ENCODE assay signal across 31 cellular contexts in genomic region chr13:71580614-71581013, GRCh38.
A peak's percentile ranks its signal among the peaks of the same experiment; 100 is the strongest.
DNase-seq lines count a peak whose midpoint lies in the region; ATAC-seq and TF ChIP-seq lines count a peak whose summit lies in the region.
"Had no signal": no experiment of that assay in that cellular context is flagged by ENCODE, and none has a peak within 500 bp of the region (broad histone marks: within the 10 kb centered on the region; RNA-seq: fewer than 3 reads in every experiment).

No MANE protein-coding gene starts in this region.

- POLR2A ChIA-PET in SK-N-SH (lab: Yijun Ruan, JAX) = no interaction called here

- no peaks in the 10 kb centered on the region for H3F3A ChIP-seq in SK-N-SH (replicated peaks; ENCODE audit: insufficient read depth)

- no peak overlapping the region for H3K4me2 ChIP-seq in SK-N-SH
- H3K4me2 ChIP-seq: A549; BLaER1; BLaER1 treated with 17β-estradiol and CSF1 and Interleukin-3, amounts not matched to agents 10 nM and 100 nM had no signal

- no peak for TF ChIP-seq POLR2A in gastroesophageal sphincter (IDR thresholded peaks at IDR 0.05)

- H3K36me3 ChIP-seq in SK-N-SH (replicated peaks in 1 of 2; ENCODE audit: control insufficient read depth in 1 of 2, insufficient read depth in 2 of 2, low read length in 1 of 2) (no peaks in the 10 kb centered on the region), BE2C (no peaks in the 10 kb centered on the region), gastroesophageal sphincter (no peaks in the 10 kb centered on the region)
- H3K36me3 ChIP-seq: BLaER1; BLaER1 treated with 17β-estradiol and CSF1 and Interleukin-3, amounts not matched to agents 10 nM and 100 nM had no signal

- TF ChIP-seq CTCF in SK-N-SH (IDR thresholded peaks at IDR 0.05) (no peak), BE2C (IDR thresholded peaks at IDR 0.05; ENCODE audit: low read depth, low read length) (no peak), gastroesophageal sphincter (IDR thresholded peaks at IDR 0.05) (no peak)

- TF ChIP-seq EP300 in SK-N-SH (IDR thresholded peaks at IDR 0.05; ENCODE audit: borderline replicate concordance in 1 of 2, low read depth in 1 of 2, low read length in 1 of 2) (0 out of 4 replicates have a peak, but pooled peaks of 1 of the 2 experiments have one; percentile 14), gastroesophageal sphincter (IDR thresholded peaks at IDR 0.05) (no peak)

- H3K9me2 ChIP-seq in SK-N-SH = no peaks in the 10 kb centered on the region

- H3K79me2 ChIP-seq in SK-N-SH (ENCODE audit: insufficient read depth) = no peaks in the 10 kb centered on the region

- H3K27me3 ChIP-seq in SK-N-SH (ENCODE audit: insufficient read depth) = no peaks in the 10 kb centered on the region
- no peaks in the 10 kb centered on the region for H3K27me3 ChIP-seq in BE2C
- H3K27me3 ChIP-seq in gastroesophageal sphincter = no peaks in the 10 kb centered on the region
- H3K27me3 ChIP-seq: BLaER1; BLaER1 treated with 17β-estradiol and CSF1 and Interleukin-3, amounts not matched to agents 10 nM and 100 nM had no signal

- DNase-seq in DMS 273 (lab: John Stamatoyannopoulos, UW; ENCODE audit: unreplicated experiment) (peak; percentile 14), DMS 273 treated with DMSO at 0.1 percent for 48 hours (lab: John Stamatoyannopoulos, UW) (no peak), SK-N-SH (no peak), BE2C (peak; percentile 27), SK-N-DZ (ENCODE audit: low spot score) (peak; percentile 61)
- DNase-seq: 8988T; ACHN; AML-193; C1 segment of cervical spinal cord; Caco-2; Calu3; CD4-positive, alpha-beta memory T cell; CD4-positive, alpha-beta T cell; CD4-positive, CD25-positive, alpha-beta regulatory T cell; CD8-positive, alpha-beta memory T cell; CD8-positive, alpha-beta T cell; COR-L47; DMS153; DMS53; DMS79; DMS79 treated with DMSO at 0.1 percent for 48 hours; DND-41; EL had no signal

- no peak for TF ChIP-seq RAD21 in SK-N-SH (IDR thresholded peaks at IDR 0.05; ENCODE audit: low read length)

- H3K4me3 ChIP-seq in SK-N-SH (ENCODE audit: low read depth in 2 of 2, low read length in 1 of 2) = no peak overlapping the region
- H3K4me3 ChIP-seq in BE2C (ENCODE audit: low read depth, low read length) = no peak overlapping the region
- no peak overlapping the region for H3K4me3 ChIP-seq in gastroesophageal sphincter
- H3K4me3 ChIP-seq: A549; BLaER1; BLaER1 treated with 17β-estradiol and CSF1 and Interleukin-3, amounts not matched to agents 10 nM and 100 nM had no signal

- peak overlapping the region; percentile 29; the same call in 1 of the 2 replicates for H2AFZ ChIP-seq in SK-N-SH (ENCODE audit: low read depth)

- H3K4me1 ChIP-seq in SK-N-SH (ENCODE audit: control insufficient read depth in 1 of 2, insufficient read depth in 2 of 2, low read depth in 1 of 2, low read length in 1 of 2) (no peaks in the 10 kb centered on the region; a peak in 1 of 4 replicates), BE2C (peaks cover 8% of the 10 kb centered on the region), gastroesophageal sphincter (no peaks in the 10 kb centered on the region)
- H3K4me1 ChIP-seq: A549; BLaER1; BLaER1 treated with 17β-estradiol and CSF1 and Interleukin-3, amounts not matched to agents 10 nM and 100 nM; Caco-2 had no signal

- no peak overlapping the region for H3K9ac ChIP-seq in SK-N-SH
- H3K9ac ChIP-seq: BLaER1; BLaER1 treated with 17β-estradiol and CSF1 and Interleukin-3, amounts not matched to agents 10 nM and 100 nM had no signal

- H3K9me3 ChIP-seq in SK-N-SH (no peaks in the 10 kb centered on the region), BE2C (no peaks in the 10 kb centered on the region), gastroesophageal sphincter (no peaks in the 10 kb centered on the region)
- H3K9me3 ChIP-seq: A549; BLaER1; BLaER1 treated with 17β-estradiol and CSF1 and Interleukin-3, amounts not matched to agents 10 nM and 100 nM; Caco-2 had no signal

- CTCF ChIA-PET in SK-N-SH (lab: Yijun Ruan, JAX) = no interaction called here

- H3K27ac ChIP-seq in SK-N-SH (ENCODE audit: low read depth in 2 of 2, low read length in 1 of 2) = no peak overlapping the region
- H3K27ac ChIP-seq in gastroesophageal sphincter = no peak overlapping the region
- H3K27ac ChIP-seq: 22Rv1; A549; BLaER1; BLaER1 treated with 17β-estradiol and CSF1 and Interleukin-3, amounts not matched to agents 10 nM and 100 nM; C4-2B had no signal

- ATAC-seq in SK-N-SH treated with all-trans-retinoic acid at 6 μM for 48 hours (no peak), GM21381 (IDR thresholded peaks at IDR 0.05; ENCODE audit: unreplicated experiment) (no peak), gastroesophageal sphincter (no peak)
- ATAC-seq: A549; CD8-positive, alpha-beta T cell had no signal

- 58% methylated on average over 3 of the region's 3 CpGs for WGBS in SK-N-SH (ENCODE audit: low lambda C conversion rate)
- 70 to 93% methylated on average over 3 of the region's 3 CpGs for WGBS in gastroesophageal sphincter (ENCODE audit: low coverage in 1 of 2), 2 donors

- H4K20me1 ChIP-seq in SK-N-SH (ENCODE audit: insufficient read depth) = no peaks in the 10 kb centered on the region
- H4K20me1 ChIP-seq: BLaER1; BLaER1 treated with 17β-estradiol and CSF1 and Interleukin-3, amounts not matched to agents 10 nM and 100 nM had no signal

TF ChIP-seq in SK-N-SH, 30 proteins besides CTCF, POLR2A, EP300 and RAD21:
- no peak for TF ChIP-seq MAX (IDR thresholded peaks at IDR 0.05; ENCODE audit: low read depth)
- TF ChIP-seq GATA2 (CRISPR knock-in tag; IDR thresholded peaks at IDR 0.05) = peak; percentile 38; the same call in 1 of the 2 replicates
TF ChIP-seq in SK-N-SH: peak in this region for 1.

TF ChIP-seq in SK-N-SH treated with all-trans-retinoic acid at 6 μM for 48 hours, 23 proteins besides CTCF, POLR2A, EP300 and RAD21 (continues in another document):
- TF ChIP-seq TCF4 (CRISPR knock-in tag; IDR thresholded peaks at IDR 0.05; ENCODE audit: borderline replicate concordance) (no peak), TSHZ2 (CRISPR knock-in tag; IDR thresholded peaks at IDR 0.05) (no peak), ZFP3 (CRISPR knock-in tag; IDR thresholded peaks at IDR 0.05) (no peak), GLIS3 (CRISPR knock-in tag; IDR thresholded peaks at IDR 0.05) (no peak), PATZ1 (CRISPR knock-in tag; IDR thresholded peaks at IDR 0.05; ENCODE audit: borderline replicate concordance) (no peak), ZC3H10 (CRISPR knock-in tag; IDR thresholded peaks at IDR 0.05) (no peak), ZNF565 (CRISPR knock-in tag; conservative IDR thresholded peaks at IDR 0.05; ENCODE audit: low read depth) (no peak), CSRNP3 (CRISPR knock-in tag; IDR thresholded peaks at IDR 0.05) (no peak), RARB (CRISPR knock-in tag; IDR thresholded peaks at IDR 0.05) (no peak), ZNF8 (CRISPR knock-in tag; IDR thresholded peaks at IDR 0.05) (no peak)

Comparison
In these comparisons a context has a peak if more than half of its experiments do, and no peak if none do; other contexts are left out.
1. DNase-seq: peak in DMS 273 (single experiment), BE2C (single experiment) and SK-N-DZ (single experiment); none in DMS 273 treated with DMSO at 0.1 percent for 48 hours (single experiment) and SK-N-SH (single experiment).